In the genomic region with DNA sequence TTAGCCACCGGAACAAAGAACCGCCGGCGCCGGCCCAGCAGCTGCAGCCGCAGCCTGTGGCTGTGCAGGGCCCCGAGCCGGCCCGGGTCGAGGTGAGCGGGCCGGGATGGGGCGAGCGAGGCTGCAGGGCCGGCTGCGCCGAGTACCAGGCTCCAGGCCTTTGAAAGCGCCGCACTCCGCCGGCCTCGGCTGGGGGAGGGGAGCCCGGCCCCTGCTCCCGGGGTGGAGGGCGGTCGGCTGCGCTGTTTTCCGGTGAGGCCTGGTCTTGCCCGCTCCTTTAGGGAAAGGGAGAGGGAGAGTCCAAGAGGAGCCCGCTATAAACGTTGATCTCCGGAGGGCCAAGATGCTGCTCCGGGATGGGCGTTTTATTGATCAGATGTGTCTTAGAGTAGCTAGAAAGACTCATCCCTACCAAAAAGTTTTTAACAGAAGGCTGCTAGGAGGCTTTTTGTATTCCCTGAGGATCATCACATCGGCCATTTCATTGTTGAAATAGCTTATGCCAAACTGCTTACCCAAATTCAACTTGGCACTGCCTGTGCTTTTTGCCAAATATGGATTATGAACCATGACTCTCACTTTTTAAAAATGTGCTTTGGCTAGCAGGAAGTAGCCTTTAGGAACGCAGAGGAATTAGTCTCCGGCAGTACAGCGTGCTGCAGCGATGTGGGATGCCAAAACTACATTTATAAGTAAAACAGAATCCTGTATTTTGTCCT, we compare ENCODE assay signal across 8 cellular contexts. TPM values are rescaled to one million over a fixed set of nuclear protein-coding genes. Genes with fewer than 3 reads are reported as not detected.
DNase-seq lines count a peak whose midpoint lies in the region; ATAC-seq and TF ChIP-seq lines count a peak whose summit lies in the region.

No MANE protein-coding gene starts in this region.

- intact Hi-C loops in aorta (cut with DNase I): loop anchor here (2.0 to 5.0 kb wide), 3 partner anchors 38 to 151 kb away; a partner anchor contains a TSS

- H3K4me1 ChIP-seq in NT2/D1 (ENCODE audit: insufficient read depth, insufficient read length) (no peaks in the 10 kb centered on the region), neuron (ENCODE audit: insufficient read depth, low read length) (peaks cover 26% of the 10 kb centered on the region), aorta (ENCODE audit: control insufficient read depth in 1 of 2, insufficient read depth in 2 of 2, low read length in 2 of 2) (no peaks in the 10 kb centered on the region)

- H3K36me3 ChIP-seq in NT2/D1 (ENCODE audit: insufficient read depth, insufficient read length, low read length) (peaks cover 34% of the 10 kb centered on the region), neuron (ENCODE audit: insufficient read depth, low read length) (peaks cover 12% of the 10 kb centered on the region), aorta (ENCODE audit: control insufficient read depth in 1 of 2, insufficient read depth in 2 of 2, low read length in 1 of 2) (no peaks in the 10 kb centered on the region)

- H3K9ac ChIP-seq in NT2/D1 (ENCODE audit: insufficient read length, low read depth): peak overlapping the region; percentile 90

- H2AFZ ChIP-seq in neuron (ENCODE audit: low read depth, low read length): peak overlapping the region; percentile 83

- DNase-seq in A172 (ENCODE audit: low spot score): peak; percentile 23
- peak; percentile 27 for DNase-seq in NT2/D1 (ENCODE audit: low read depth, low spot score)
- DNase-seq in activated effector memory CD4-positive, alpha-beta T cell treated with anti-CD3 and anti-CD28 coated beads, Interleukin-2, amount 50 U/mL, for 16 hours: peak; percentile 78
- peak in 1 of 2 donors; percentile 68 for DNase-seq in foreskin fibroblast
- DNase-seq in aorta: peak; percentile 61 to 84

- H3K4me3 ChIP-seq in NT2/D1 (ENCODE audit: insufficient read length, low read depth) (peak overlapping the region; percentile 60), foreskin fibroblast (ENCODE audit: low read depth in 1 of 2, low read length in 2 of 2) (peak overlapping the region; percentile 78 to 80), neuron (ENCODE audit: low read length) (peak overlapping the region; percentile 96), aorta (ENCODE audit: low read length in 2 of 2) (peak overlapping the region; percentile 97 to 99)

- ATAC-seq in GM18499 (IDR thresholded peaks at IDR 0.05; ENCODE audit: insufficient read depth, unreplicated experiment): peak; percentile 8
- ATAC-seq in HG02943 (IDR thresholded peaks at IDR 0.05; ENCODE audit: low read depth, unreplicated experiment): peak; percentile 28
- peak; percentile 66 for ATAC-seq in aorta (ENCODE audit: low FRiP score)

- H3K27me3 ChIP-seq in NT2/D1 (ENCODE audit: insufficient read depth, insufficient read length) (no peaks in the 10 kb centered on the region), neuron (ENCODE audit: insufficient read depth, low read length) (no peaks in the 10 kb centered on the region), aorta (ENCODE audit: control insufficient read depth in 1 of 2, insufficient read depth in 2 of 2, low read length in 1 of 2) (no peaks in the 10 kb centered on the region)

- 0% methylated on average over 33 to 39 of the region's 39 CpGs for WGBS in aorta, 2 donors

- H3K9me3 ChIP-seq in NT2/D1 (ENCODE audit: insufficient read depth, low read length) (no peaks in the 10 kb centered on the region), neuron (ENCODE audit: low read length) (no peaks in the 10 kb centered on the region), aorta (ENCODE audit: control insufficient read depth, low read length) (no peaks in the 10 kb centered on the region)

- no peak for TF ChIP-seq CTCF in foreskin fibroblast (IDR thresholded peaks at IDR 0.05; ENCODE audit: low read depth, low read length)

- peak overlapping the region; percentile 95 to 98 for H3K27ac ChIP-seq in aorta (ENCODE audit: low read depth in 1 of 2, low read length in 2 of 2)

RNA-seq across cellular contexts. Expression of a gene that starts 0.7 kb away (rescaled TPM):
- total RNA-seq in A172 (2014; rRNA removed; shearing (Covaris generic)): 109 and 112 TPM in 2 replicates
- total RNA-seq in aorta: 100 to 1,000 TPM; 183 to 204 TPM
- polyA plus RNA-seq in aorta: 10 to 100 TPM; 38.6 to 83.4 TPM

RNA-seq across cellular contexts. Expression of a gene that starts 50.4 kb away (rescaled TPM):
- 8.4 and 18.4 TPM in 2 replicates for total RNA-seq in A172 (2014; rRNA removed; shearing (Covaris generic))
- total RNA-seq in aorta: 10 to 100 TPM in 1 of 2 donors, 1 to 10 TPM in 1; 8.4 to 11.7 TPM
- polyA plus RNA-seq in aorta: 1 to 10 TPM; 6.1 to 7.8 TPM

Comparison
In these comparisons a context has a peak if more than half of its experiments do, and no peak if none do; other contexts are left out.
1. ATAC-seq: peak in every context shown above with its lines; median percentile 66 in aorta; 28 in HG02943; 8 in GM18499.